Comparison of ENCODE assay signal across 8 cellular contexts in the genomic region with DNA sequence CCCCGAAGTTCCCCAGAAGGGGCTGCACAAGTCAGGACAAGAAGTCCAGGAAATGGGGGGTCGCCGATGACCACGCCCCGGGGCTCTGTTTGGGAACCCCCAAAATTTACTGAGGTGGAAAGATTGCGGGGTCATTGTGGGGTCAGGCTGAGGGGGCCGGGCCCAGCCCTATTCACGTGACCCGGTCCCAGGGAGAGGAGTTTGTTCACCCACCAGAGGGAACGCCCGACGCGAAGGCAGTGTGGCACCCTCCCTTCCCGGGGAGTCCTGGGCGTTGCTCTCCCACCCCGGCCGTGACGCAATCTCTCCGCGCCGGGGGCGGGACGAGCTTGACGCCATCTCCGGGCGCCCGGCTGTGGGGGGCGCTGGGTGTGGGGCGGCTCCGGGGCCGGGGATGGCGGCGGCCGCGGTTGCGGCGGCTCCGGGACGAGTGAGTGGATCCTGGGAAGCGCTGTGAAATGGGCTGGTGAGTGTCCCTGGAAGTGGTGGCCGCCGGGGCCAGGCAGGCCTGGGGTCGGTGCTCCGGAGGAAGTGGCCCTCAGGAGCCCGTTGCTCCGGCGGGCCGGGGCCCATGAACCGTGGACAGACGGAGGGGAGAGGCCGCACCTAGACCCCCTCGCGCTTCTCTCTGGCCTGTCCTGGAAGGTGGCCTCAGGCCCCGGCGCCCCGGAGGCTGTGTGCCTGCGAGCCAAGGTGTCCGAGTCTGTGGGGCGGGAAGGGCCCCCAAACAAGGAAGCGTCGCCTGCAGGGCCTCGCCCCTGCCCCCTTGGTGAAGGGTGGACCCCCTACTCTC. TPM values are rescaled to one million over a fixed set of nuclear protein-coding genes. Genes with fewer than 3 reads are reported as not detected.
DNase-seq lines count a peak whose midpoint lies in the region; ATAC-seq and TF ChIP-seq lines count a peak whose summit lies in the region.

A gene with protein sequence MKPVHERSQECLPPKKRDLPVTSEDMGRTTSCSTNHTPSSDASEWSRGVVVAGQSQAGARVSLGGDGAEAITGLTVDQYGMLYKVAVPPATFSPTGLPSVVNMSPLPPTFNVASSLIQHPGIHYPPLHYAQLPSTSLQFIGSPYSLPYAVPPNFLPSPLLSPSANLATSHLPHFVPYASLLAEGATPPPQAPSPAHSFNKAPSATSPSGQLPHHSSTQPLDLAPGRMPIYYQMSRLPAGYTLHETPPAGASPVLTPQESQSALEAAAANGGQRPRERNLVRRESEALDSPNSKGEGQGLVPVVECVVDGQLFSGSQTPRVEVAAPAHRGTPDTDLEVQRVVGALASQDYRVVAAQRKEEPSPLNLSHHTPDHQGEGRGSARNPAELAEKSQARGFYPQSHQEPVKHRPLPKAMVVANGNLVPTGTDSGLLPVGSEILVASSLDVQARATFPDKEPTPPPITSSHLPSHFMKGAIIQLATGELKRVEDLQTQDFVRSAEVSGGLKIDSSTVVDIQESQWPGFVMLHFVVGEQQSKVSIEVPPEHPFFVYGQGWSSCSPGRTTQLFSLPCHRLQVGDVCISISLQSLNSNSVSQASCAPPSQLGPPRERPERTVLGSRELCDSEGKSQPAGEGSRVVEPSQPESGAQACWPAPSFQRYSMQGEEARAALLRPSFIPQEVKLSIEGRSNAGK (plus strand): TSS at position 338 of the 793 bp plus-strand sequence. CDS start 3,765 bp downstream, outside the sequence.

- peak within 1 kb of the TSS; percentile 77 to 94 (median 91) for H3K27ac ChIP-seq in spleen

- 0 to 1% (median 0%) methylated on average over 9 to 62 of the region's 62 CpGs for WGBS in spleen, 5 donors

- peaks cover 35% of the 10 kb centered on the region for H3K36me3 Mint-ChIP-seq in activated B cell treated with CpG ODN at 0.5 μM for 24 hours (ENCODE audit: low read depth)

- peaks cover 0 to 33% (median 28%) of the 10 kb centered on the region in 6 donors for H3K36me3 ChIP-seq in spleen

- TF ChIP-seq CTCF in AG04449 (IDR thresholded peaks at IDR 0.05; ENCODE audit: insufficient read depth, low read length, missing control alignments) (no peak), activated B cell treated with CpG ODN at 0.5 μM for 24 hours (IDR thresholded peaks at IDR 0.05) (no peak), cardiac fibroblast (IDR thresholded peaks at IDR 0.05; ENCODE audit: low read depth, low read length) (no peak), spleen (IDR thresholded peaks at IDR 0.05 in 8 of 11, conservative IDR thresholded peaks at IDR 0.05 in 3 of 11) (peak in 4 of 11 experiments; percentile 11 to 32 (median 26))

- DNase-seq in AG04449 (ENCODE audit: low read depth, low spot score) (peak; percentile 54), NCI-H2227 treated with DMSO at 0.1 percent for 48 hours (lab: John Stamatoyannopoulos, UW) (peak; percentile 47), activated B cell treated with CpG ODN at 0.5 μM for 24 hours (peak; percentile 99), cardiac fibroblast (ENCODE audit: low read depth in 2 of 2) (peak; percentile 92 to 95), inferior parietal cortex (ENCODE audit: extremely low spot score) (peak; percentile 89), spleen (peak; percentile 97)

- no peaks in the 10 kb centered on the region for H3K9me3 Mint-ChIP-seq in activated B cell treated with CpG ODN at 0.5 μM for 24 hours

- POLR2A ChIA-PET in AG04449 (lab: Yijun Ruan, JAX): no interaction called here
- POLR2A ChIA-PET in activated B cell treated with CpG ODN at 0.5 μM for 24 hours (lab: Charles Lee): interaction anchor here (0.8 to 5.6 kb wide), 9 partner anchors 10 to 49 kb away, joined by 3 to 60 read pairs (median 4); a partner anchor contains a TSS

- no peaks in the 10 kb centered on the region for H3K27me3 ChIP-seq in spleen (replicated peaks in 1 of 7)

- no peaks in the 10 kb centered on the region for H3K9me3 ChIP-seq in spleen

- intact Hi-C loops in activated B cell treated with CpG ODN at 0.5 μM for 24 hours (cut with micrococcal nuclease) (loop anchor here (1.0 kb wide), 5 partner anchors 28 to 162 kb away; a partner anchor contains a TSS), spleen (cut with DNase I; ENCODE audit: low total_unique reads) (no loop called here)

- ATAC-seq in GM18870 (IDR thresholded peaks at IDR 0.05; ENCODE audit: unreplicated experiment) (peak; percentile 59), HG03108 (IDR thresholded peaks at IDR 0.05; ENCODE audit: unreplicated experiment) (peak; percentile 61), activated B cell treated with CpG ODN at 0.5 μM for 24 hours (ENCODE audit: low read depth) (peak; percentile 89)

- peak within 1 kb of the TSS; percentile 98 for H3K27ac Mint-ChIP-seq in activated B cell treated with CpG ODN at 0.5 μM for 24 hours

- CTCF ChIA-PET in AG04449 (lab: Yijun Ruan, JAX): interaction anchor here (1.3 to 1.4 kb wide), 3 partner anchors 37 to 116 kb away, joined by 6 to 10 read pairs (median 6); no protein-coding TSS in a partner anchor
- CTCF ChIA-PET in activated B cell treated with CpG ODN at 0.5 μM for 24 hours (lab: Charles Lee): interaction anchor here (0.8 to 1.7 kb wide), 3 partner anchors 37 to 38 kb away, joined by 4 to 6 read pairs (median 5); no protein-coding TSS in a partner anchor

- H3K4me1 ChIP-seq in spleen: peaks cover 13 to 61% (median 28%) of the 10 kb centered on the region in 6 donors

- H3K4me3 ChIP-seq in AG04449 (ENCODE audit: low read depth, low read length) (peak within 1 kb of the TSS; percentile 94), cardiac fibroblast (replicated peaks in 1 of 2; ENCODE audit: low read depth in 2 of 2, low read length in 2 of 2) (peak within 1 kb of the TSS; percentile 98 to 100), spleen (peak within 1 kb of the TSS; percentile 82 to 100 (median 99))

- H3K4me1 Mint-ChIP-seq in activated B cell treated with CpG ODN at 0.5 μM for 24 hours: peaks cover 51% of the 10 kb centered on the region

- H3K4me3 Mint-ChIP-seq in activated B cell treated with CpG ODN at 0.5 μM for 24 hours: peak within 1 kb of the TSS; percentile 92

- peak; percentile 74 to 92 (median 82) for TF ChIP-seq POLR2A in spleen (IDR thresholded peaks at IDR 0.05)

- H3K27me3 Mint-ChIP-seq in activated B cell treated with CpG ODN at 0.5 μM for 24 hours: no peaks in the 10 kb centered on the region

RNA-seq across cellular contexts. Expression of the gene that starts here (rescaled TPM):
- total RNA-seq in activated B cell treated with CpG ODN at 0.5 μM for 24 hours: 24.9 and 28.3 TPM in 2 replicates
- total RNA-seq in spleen: 10 to 100 TPM; 25.5 to 37.5 (median 31.1) TPM
- polyA plus RNA-seq in spleen: 1 to 10 TPM; 3.1 to 8.1 (median 3.3) TPM

Comparison
In these comparisons a context has a peak if more than half of its experiments do, and no peak if none do; other contexts are left out.
1. Peak in every context shown above with its lines: DNase-seq, ATAC-seq, H3K4me3 ChIP-seq and H3K27ac ChIP-seq.
2. DNase-seq: peak in every context shown above with its lines; median percentile 99 in activated B cell treated with CpG ODN at 0.5 μM for 24 hours; 97 in spleen; 94 in cardiac fibroblast; 89 in inferior parietal cortex; 54 in AG04449; 47 in NCI-H2227 treated with DMSO at 0.1 percent for 48 hours.